Comparison of ENCODE assay signal across 2 cellular contexts in the genomic region with DNA sequence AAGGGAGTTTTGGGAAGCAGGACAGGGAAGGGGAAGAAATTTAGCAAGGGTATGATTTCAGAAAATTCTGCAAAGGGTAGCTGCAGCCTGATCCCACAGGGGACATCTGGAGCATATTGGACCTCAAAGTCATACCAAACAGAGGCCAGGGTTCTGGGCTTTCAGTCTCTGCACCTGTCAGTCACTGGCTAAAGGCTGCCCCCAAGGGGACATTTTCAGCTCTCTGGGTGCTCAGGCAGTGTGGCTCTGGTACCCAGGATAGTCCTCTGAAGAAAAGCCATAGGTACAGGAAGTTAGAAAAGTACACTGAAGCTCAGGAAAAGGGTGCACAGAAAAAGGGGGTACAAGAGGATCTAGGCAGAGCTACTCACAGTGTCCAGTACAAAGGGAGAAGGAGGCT.
TF ChIP-seq lines count a peak whose summit lies in the region.

No MANE protein-coding gene starts in this region.

TF ChIP-seq in GM23338, 12 proteins besides CTCF, POLR2A, EP300 and RAD21 (continues in another document):
- TF ChIP-seq, protein P1, sequence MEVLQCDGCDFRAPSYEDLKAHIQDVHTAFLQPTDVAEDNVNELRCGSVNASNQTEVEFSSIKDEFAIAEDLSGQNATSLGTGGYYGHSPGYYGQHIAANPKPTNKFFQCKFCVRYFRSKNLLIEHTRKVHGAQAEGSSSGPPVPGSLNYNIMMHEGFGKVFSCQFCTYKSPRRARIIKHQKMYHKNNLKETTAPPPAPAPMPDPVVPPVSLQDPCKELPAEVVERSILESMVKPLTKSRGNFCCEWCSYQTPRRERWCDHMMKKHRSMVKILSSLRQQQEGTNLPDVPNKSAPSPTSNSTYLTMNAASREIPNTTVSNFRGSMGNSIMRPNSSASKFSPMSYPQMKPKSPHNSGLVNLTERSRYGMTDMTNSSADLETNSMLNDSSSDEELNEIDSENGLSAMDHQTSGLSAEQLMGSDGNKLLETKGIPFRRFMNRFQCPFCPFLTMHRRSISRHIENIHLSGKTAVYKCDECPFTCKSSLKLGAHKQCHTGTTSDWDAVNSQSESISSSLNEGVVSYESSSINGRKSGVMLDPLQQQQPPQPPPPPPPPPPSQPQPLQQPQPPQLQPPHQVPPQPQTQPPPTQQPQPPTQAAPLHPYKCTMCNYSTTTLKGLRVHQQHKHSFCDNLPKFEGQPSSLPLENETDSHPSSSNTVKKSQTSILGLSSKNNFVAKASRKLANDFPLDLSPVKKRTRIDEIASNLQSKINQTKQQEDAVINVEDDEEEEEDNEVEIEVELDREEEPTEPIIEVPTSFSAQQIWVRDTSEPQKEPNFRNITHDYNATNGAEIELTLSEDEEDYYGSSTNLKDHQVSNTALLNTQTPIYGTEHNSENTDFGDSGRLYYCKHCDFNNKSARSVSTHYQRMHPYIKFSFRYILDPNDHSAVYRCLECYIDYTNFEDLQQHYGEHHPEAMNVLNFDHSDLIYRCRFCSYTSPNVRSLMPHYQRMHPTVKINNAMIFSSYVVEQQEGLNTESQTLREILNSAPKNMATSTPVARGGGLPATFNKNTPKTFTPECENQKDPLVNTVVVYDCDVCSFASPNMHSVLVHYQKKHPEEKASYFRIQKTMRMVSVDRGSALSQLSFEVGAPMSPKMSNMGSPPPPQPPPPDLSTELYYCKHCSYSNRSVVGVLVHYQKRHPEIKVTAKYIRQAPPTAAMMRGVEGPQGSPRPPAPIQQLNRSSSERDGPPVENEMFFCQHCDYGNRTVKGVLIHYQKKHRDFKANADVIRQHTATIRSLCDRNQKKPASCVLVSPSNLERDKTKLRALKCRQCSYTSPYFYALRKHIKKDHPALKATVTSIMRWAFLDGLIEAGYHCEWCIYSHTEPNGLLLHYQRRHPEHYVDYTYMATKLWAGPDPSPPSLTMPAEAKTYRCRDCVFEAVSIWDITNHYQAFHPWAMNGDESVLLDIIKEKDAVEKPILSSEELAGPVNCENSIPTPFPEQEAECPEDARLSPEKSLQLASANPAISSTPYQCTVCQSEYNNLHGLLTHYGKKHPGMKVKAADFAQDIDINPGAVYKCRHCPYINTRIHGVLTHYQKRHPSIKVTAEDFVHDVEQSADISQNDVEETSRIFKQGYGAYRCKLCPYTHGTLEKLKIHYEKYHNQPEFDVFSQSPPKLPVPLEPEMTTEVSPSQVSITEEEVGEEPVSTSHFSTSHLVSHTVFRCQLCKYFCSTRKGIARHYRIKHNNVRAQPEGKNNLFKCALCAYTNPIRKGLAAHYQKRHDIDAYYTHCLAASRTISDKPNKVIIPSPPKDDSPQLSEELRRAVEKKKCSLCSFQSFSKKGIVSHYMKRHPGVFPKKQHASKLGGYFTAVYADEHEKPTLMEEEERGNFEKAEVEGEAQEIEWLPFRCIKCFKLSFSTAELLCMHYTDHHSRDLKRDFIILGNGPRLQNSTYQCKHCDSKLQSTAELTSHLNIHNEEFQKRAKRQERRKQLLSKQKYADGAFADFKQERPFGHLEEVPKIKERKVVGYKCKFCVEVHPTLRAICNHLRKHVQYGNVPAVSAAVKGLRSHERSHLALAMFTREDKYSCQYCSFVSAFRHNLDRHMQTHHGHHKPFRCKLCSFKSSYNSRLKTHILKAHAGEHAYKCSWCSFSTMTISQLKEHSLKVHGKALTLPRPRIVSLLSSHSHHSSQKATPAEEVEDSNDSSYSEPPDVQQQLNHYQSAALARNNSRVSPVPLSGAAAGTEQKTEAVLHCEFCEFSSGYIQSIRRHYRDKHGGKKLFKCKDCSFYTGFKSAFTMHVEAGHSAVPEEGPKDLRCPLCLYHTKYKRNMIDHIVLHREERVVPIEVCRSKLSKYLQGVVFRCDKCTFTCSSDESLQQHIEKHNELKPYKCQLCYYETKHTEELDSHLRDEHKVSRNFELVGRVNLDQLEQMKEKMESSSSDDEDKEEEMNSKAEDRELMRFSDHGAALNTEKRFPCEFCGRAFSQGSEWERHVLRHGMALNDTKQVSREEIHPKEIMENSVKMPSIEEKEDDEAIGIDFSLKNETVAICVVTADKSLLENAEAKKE (CRISPR knock-in tag; IDR thresholded peaks at IDR 0.05): no peak
- TF ChIP-seq STAT1 (IDR thresholded peaks at IDR 0.05; ENCODE audit: unreplicated experiment): no peak
- no peak for TF ChIP-seq EZH2 (IDR thresholded peaks at IDR 0.05; ENCODE audit: low read depth, unreplicated experiment)
- TF ChIP-seq, protein P2, sequence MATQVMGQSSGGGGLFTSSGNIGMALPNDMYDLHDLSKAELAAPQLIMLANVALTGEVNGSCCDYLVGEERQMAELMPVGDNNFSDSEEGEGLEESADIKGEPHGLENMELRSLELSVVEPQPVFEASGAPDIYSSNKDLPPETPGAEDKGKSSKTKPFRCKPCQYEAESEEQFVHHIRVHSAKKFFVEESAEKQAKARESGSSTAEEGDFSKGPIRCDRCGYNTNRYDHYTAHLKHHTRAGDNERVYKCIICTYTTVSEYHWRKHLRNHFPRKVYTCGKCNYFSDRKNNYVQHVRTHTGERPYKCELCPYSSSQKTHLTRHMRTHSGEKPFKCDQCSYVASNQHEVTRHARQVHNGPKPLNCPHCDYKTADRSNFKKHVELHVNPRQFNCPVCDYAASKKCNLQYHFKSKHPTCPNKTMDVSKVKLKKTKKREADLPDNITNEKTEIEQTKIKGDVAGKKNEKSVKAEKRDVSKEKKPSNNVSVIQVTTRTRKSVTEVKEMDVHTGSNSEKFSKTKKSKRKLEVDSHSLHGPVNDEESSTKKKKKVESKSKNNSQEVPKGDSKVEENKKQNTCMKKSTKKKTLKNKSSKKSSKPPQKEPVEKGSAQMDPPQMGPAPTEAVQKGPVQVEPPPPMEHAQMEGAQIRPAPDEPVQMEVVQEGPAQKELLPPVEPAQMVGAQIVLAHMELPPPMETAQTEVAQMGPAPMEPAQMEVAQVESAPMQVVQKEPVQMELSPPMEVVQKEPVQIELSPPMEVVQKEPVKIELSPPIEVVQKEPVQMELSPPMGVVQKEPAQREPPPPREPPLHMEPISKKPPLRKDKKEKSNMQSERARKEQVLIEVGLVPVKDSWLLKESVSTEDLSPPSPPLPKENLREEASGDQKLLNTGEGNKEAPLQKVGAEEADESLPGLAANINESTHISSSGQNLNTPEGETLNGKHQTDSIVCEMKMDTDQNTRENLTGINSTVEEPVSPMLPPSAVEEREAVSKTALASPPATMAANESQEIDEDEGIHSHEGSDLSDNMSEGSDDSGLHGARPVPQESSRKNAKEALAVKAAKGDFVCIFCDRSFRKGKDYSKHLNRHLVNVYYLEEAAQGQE (IDR thresholded peaks at IDR 0.05; ENCODE audit: unreplicated experiment): no peak
- TF ChIP-seq POLR2AphosphoS5 (IDR thresholded peaks at IDR 0.05; ENCODE audit: low read depth): no peak
- no peak for TF ChIP-seq JUNB (IDR thresholded peaks at IDR 0.05; ENCODE audit: unreplicated experiment)
- TF ChIP-seq EZH2phosphoT487 (IDR thresholded peaks at IDR 0.05; ENCODE audit: unreplicated experiment): no peak
- TF ChIP-seq, protein P3, sequence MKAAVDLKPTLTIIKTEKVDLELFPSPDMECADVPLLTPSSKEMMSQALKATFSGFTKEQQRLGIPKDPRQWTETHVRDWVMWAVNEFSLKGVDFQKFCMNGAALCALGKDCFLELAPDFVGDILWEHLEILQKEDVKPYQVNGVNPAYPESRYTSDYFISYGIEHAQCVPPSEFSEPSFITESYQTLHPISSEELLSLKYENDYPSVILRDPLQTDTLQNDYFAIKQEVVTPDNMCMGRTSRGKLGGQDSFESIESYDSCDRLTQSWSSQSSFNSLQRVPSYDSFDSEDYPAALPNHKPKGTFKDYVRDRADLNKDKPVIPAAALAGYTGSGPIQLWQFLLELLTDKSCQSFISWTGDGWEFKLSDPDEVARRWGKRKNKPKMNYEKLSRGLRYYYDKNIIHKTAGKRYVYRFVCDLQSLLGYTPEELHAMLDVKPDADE (IDR thresholded peaks at IDR 0.05): no peak
- no peak for TF ChIP-seq CREB1 (CRISPR knock-in tag; IDR thresholded peaks at IDR 0.05; ENCODE audit: low read depth)
- no peak for TF ChIP-seq NANOG (IDR thresholded peaks at IDR 0.05; ENCODE audit: borderline replicate concordance)

TF ChIP-seq in GM12878, 131 proteins besides CTCF, POLR2A, EP300 and RAD21 (continued from another document):
- TF ChIP-seq, protein P4, sequence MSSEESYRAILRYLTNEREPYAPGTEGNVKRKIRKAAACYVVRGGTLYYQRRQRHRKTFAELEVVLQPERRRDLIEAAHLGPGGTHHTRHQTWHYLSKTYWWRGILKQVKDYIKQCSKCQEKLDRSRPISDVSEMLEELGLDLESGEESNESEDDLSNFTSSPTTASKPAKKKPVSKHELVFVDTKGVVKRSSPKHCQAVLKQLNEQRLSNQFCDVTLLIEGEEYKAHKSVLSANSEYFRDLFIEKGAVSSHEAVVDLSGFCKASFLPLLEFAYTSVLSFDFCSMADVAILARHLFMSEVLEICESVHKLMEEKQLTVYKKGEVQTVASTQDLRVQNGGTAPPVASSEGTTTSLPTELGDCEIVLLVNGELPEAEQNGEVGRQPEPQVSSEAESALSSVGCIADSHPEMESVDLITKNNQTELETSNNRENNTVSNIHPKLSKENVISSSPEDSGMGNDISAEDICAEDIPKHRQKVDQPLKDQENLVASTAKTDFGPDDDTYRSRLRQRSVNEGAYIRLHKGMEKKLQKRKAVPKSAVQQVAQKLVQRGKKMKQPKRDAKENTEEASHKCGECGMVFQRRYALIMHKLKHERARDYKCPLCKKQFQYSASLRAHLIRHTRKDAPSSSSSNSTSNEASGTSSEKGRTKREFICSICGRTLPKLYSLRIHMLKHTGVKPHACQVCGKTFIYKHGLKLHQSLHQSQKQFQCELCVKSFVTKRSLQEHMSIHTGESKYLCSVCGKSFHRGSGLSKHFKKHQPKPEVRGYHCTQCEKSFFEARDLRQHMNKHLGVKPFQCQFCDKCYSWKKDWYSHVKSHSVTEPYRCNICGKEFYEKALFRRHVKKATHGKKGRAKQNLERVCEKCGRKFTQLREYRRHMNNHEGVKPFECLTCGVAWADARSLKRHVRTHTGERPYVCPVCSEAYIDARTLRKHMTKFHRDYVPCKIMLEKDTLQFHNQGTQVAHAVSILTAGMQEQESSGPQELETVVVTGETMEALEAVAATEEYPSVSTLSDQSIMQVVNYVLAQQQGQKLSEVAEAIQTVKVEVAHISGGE (CRISPR knock-in tag; IDR thresholded peaks at IDR 0.05): no peak
- TF ChIP-seq, protein P5, sequence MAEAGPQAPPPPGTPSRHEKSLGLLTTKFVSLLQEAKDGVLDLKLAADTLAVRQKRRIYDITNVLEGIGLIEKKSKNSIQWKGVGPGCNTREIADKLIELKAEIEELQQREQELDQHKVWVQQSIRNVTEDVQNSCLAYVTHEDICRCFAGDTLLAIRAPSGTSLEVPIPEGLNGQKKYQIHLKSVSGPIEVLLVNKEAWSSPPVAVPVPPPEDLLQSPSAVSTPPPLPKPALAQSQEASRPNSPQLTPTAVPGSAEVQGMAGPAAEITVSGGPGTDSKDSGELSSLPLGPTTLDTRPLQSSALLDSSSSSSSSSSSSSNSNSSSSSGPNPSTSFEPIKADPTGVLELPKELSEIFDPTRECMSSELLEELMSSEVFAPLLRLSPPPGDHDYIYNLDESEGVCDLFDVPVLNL (IDR thresholded peaks at IDR 0.05; ENCODE audit: low read depth, low read length): no peak
- TF ChIP-seq POLR2AphosphoS5 (IDR thresholded peaks at IDR 0.05; ENCODE audit: low read length): no peak
- no peak for TF ChIP-seq JUNB (IDR thresholded peaks at IDR 0.05)
- no peak for TF ChIP-seq ASH2L (IDR thresholded peaks at IDR 0.05; ENCODE audit: borderline replicate concordance, low read depth)
- TF ChIP-seq CBX3 (IDR thresholded peaks at IDR 0.05; ENCODE audit: borderline replicate concordance, low read depth): no peak
- TF ChIP-seq, protein P6, sequence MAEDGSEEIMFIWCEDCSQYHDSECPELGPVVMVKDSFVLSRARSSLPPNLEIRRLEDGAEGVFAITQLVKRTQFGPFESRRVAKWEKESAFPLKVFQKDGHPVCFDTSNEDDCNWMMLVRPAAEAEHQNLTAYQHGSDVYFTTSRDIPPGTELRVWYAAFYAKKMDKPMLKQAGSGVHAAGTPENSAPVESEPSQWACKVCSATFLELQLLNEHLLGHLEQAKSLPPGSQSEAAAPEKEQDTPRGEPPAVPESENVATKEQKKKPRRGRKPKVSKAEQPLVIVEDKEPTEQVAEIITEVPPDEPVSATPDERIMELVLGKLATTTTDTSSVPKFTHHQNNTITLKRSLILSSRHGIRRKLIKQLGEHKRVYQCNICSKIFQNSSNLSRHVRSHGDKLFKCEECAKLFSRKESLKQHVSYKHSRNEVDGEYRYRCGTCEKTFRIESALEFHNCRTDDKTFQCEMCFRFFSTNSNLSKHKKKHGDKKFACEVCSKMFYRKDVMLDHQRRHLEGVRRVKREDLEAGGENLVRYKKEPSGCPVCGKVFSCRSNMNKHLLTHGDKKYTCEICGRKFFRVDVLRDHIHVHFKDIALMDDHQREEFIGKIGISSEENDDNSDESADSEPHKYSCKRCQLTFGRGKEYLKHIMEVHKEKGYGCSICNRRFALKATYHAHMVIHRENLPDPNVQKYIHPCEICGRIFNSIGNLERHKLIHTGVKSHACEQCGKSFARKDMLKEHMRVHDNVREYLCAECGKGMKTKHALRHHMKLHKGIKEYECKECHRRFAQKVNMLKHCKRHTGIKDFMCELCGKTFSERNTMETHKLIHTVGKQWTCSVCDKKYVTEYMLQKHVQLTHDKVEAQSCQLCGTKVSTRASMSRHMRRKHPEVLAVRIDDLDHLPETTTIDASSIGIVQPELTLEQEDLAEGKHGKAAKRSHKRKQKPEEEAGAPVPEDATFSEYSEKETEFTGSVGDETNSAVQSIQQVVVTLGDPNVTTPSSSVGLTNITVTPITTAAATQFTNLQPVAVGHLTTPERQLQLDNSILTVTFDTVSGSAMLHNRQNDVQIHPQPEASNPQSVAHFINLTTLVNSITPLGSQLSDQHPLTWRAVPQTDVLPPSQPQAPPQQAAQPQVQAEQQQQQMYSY (CRISPR knock-in tag; IDR thresholded peaks at IDR 0.05): no peak
